Comparison of ENCODE assay signal across 18 cellular contexts in the genomic region with DNA sequence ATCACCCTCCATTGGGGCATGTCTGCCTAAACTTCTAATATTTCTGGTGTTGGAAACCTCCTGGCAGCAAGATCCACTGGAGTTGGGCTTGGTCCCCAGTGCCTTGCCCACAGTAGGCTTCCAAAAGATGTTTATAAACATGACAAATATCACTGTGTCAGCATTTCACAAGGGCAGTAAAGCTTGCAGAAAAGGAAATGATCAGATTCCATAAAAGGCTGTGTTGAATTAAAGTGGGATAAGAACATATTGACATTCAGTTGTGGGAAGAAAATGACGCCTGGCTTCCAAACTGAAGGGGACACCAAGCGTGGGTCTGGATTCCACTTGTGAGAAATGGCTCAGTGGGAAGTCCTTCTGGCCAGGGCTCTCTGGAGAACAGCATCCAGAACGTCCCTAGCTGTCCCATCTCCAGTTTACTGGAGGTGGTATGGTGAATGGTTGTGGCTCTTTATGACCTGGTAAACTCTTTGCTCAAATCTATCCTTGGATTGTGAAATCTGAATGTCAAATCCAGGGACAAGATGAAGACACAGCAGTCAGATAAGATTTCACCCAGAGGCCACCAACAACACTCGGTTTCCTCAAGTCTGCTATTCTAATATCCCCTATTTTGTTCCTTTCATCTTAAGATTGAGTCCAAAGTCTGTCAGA.
DNase-seq lines count a peak whose midpoint lies in the region; ATAC-seq, FAIRE-seq and TF ChIP-seq lines count a peak whose summit lies in the region.
"Had no signal": no experiment of that assay in that cellular context is flagged by ENCODE, and none has a peak within 500 bp of the region (broad histone marks: within the 10 kb centered on the region; RNA-seq: fewer than 3 reads in every experiment).

No MANE protein-coding gene starts in this region.

- no peaks in the 10 kb centered on the region for H3K9me3 Mint-ChIP-seq in naive thymus-derived CD4-positive, alpha-beta T cell
- H3K9me3 Mint-ChIP-seq: activated CD4-positive, alpha-beta memory T cell treated with anti-CD3 and anti-CD28 coated beads, Interleukin-2, amount 10 ng/mL, durations not matched to agents 7 days and 5 days; activated T-cell treated with anti-CD3 and anti-CD28 coated beads, Interleukin-2, amount 50 U/mL, for 4 hours had no signal

- no peak for ATAC-seq in HG03565 (IDR thresholded peaks at IDR 0.05; ENCODE audit: unreplicated experiment)
- ATAC-seq in naive thymus-derived CD4-positive, alpha-beta T cell = no peak
- no peak for ATAC-seq in HG02938 (IDR thresholded peaks at IDR 0.05; ENCODE audit: unreplicated experiment)
- ATAC-seq: activated T-cell treated with anti-CD3 and anti-CD28 coated beads, Interleukin-2, amount 50 U/mL, for 4 hours; foreskin keratinocyte; PC-3; stimulated activated effector memory CD8-positive, alpha-beta T cell treated with anti-CD3 and anti-CD28 coated beads, Interleukin-12 subunit alpha, Interleukin-12 subunit beta, amount 100 ng/mL, for 72 hours had no signal

- no peaks in the 10 kb centered on the region for H3K9me3 ChIP-seq in kidney (ENCODE audit: control insufficient read depth in 1 of 2, low read length in 2 of 2)
- H3K9me3 ChIP-seq in sigmoid colon = no peaks in the 10 kb centered on the region
- H3K9me3 ChIP-seq in naive thymus-derived CD4-positive, alpha-beta T cell (ENCODE audit: control insufficient read depth in 2 of 3, low read length in 3 of 3) = no peaks in the 10 kb centered on the region
- H3K9me3 ChIP-seq in tibial artery = no peaks in the 10 kb centered on the region

- no peaks in the 10 kb centered on the region for H3K27me3 Mint-ChIP-seq in naive thymus-derived CD4-positive, alpha-beta T cell
- H3K27me3 Mint-ChIP-seq: activated CD4-positive, alpha-beta memory T cell treated with anti-CD3 and anti-CD28 coated beads, Interleukin-2, amount 10 ng/mL, durations not matched to agents 7 days and 5 days had no signal

- POLR2A ChIA-PET in naive thymus-derived CD4-positive, alpha-beta T cell (lab: Charles Lee) = no interaction called here

- CTCF ChIA-PET in naive thymus-derived CD4-positive, alpha-beta T cell (lab: Charles Lee) = no interaction called here

- H3K9ac ChIP-seq in kidney (ENCODE audit: low read length in 2 of 2) = no peak overlapping the region

- intact Hi-C loops in kidney (cut with DNase I) = no loop called here
- intact Hi-C loops in sigmoid colon (cut with DNase I) = no loop called here
- intact Hi-C loops in naive thymus-derived CD4-positive, alpha-beta T cell (cut with micrococcal nuclease) = no loop called here
- intact Hi-C loops in tibial artery (cut with DNase I; ENCODE audit: low total_unique reads) = no loop called here

- H3K27me3 ChIP-seq in ACC112 (ENCODE audit: insufficient read depth, low read length) = no peaks in the 10 kb centered on the region
- H3K27me3 ChIP-seq in sigmoid colon = no peaks in the 10 kb centered on the region
- H3K27me3 ChIP-seq in naive thymus-derived CD4-positive, alpha-beta T cell (ENCODE audit: control insufficient read depth in 2 of 2, insufficient read depth in 2 of 2, low read length in 2 of 2) = no peaks in the 10 kb centered on the region
- H3K27me3 ChIP-seq in tibial artery = no peaks in the 10 kb centered on the region
- H3K27me3 ChIP-seq: cardiac muscle cell, foreskin keratinocyte had no signal

- H3K4me1 Mint-ChIP-seq in naive thymus-derived CD4-positive, alpha-beta T cell = peaks cover 0 to 11% (median 0%) of the 10 kb centered on the region in 7 donors
- H3K4me1 Mint-ChIP-seq: stimulated activated effector memory CD8-positive, alpha-beta T cell treated with anti-CD3 and anti-CD28 coated beads, Interleukin-12 subunit alpha, Interleukin-12 subunit beta, amount 100 ng/mL, for 72 hours had no signal

- TF ChIP-seq CTCF in kidney (IDR thresholded peaks at IDR 0.05; ENCODE audit: borderline replicate concordance, extremely low read depth, insufficient read depth) (no peak), sigmoid colon (IDR thresholded peaks at IDR 0.05) (no peak), tibial artery (IDR thresholded peaks at IDR 0.05) (no peak)

- TF ChIP-seq EP300 in sigmoid colon (IDR thresholded peaks at IDR 0.05) = no peak

- DNase-seq in kidney (no peak), sigmoid colon (no peak), tibial artery (no peak)
- no peak for DNase-seq in naive thymus-derived CD4-positive, alpha-beta T cell
- DNase-seq: activated CD4-positive, alpha-beta memory T cell treated with anti-CD3 and anti-CD28 coated beads, Interleukin-2, amount 10 ng/mL, durations not matched to agents 7 days and 5 days; activated naive CD8-positive, alpha-beta T cell treated with anti-CD3 and anti-CD28 coated beads for 36 hours; activated T-cell treated with anti-CD3 and anti-CD28 coated beads, Interleukin-2, amount 50 U/mL, for 4 hours; mesendoderm; NCI-H2029 treated with DMSO at 0.1 percent for 48 hours; NCI-H69; PC-3 had no signal

- H3K27ac ChIP-seq in ACC112 (ENCODE audit: low read depth, low read length) (peak overlapping the region; percentile 30; the same call in 1 of the 2 replicates), angular gyrus (ENCODE audit: low read depth, low read length) (peak overlapping the region; percentile 26), kidney (ENCODE audit: low read depth in 2 of 2, low read length in 2 of 2) (peak overlapping the region; percentile 40 to 84), sigmoid colon (peak overlapping the region; percentile 37 to 85 (median 58)), tibial artery (peak overlapping the region in 1 of 2 donors; percentile 49)
- no peak overlapping the region for H3K27ac ChIP-seq in naive thymus-derived CD4-positive, alpha-beta T cell (ENCODE audit: low read depth, low read length)
- H3K27ac ChIP-seq: cardiac muscle cell, foreskin keratinocyte had no signal

- no peak overlapping the region for H2AFZ ChIP-seq in ACC112 (ENCODE audit: low read length, unreplicated experiment)

- TF ChIP-seq POLR2A in sigmoid colon (IDR thresholded peaks at IDR 0.05) = no peak

- peaks cover 46% of the 10 kb centered on the region for H3K4me1 ChIP-seq in ACC112 (ENCODE audit: control insufficient read depth, insufficient read depth, low read length, unreplicated experiment)
- peaks cover 9 to 20% of the 10 kb centered on the region in 2 donors for H3K4me1 ChIP-seq in kidney (ENCODE audit: control insufficient read depth in 1 of 2, insufficient read depth in 1 of 2, low read depth in 1 of 2, low read length in 2 of 2)
- H3K4me1 ChIP-seq in sigmoid colon = peaks cover 0 to 42% (median 31%) of the 10 kb centered on the region in 4 donors
- no peaks in the 10 kb centered on the region for H3K4me1 ChIP-seq in naive thymus-derived CD4-positive, alpha-beta T cell (ENCODE audit: control insufficient read depth in 2 of 2, insufficient read depth in 2 of 2, low read length in 2 of 2)
- H3K4me1 ChIP-seq in tibial artery = peaks cover 0 to 54% (median 29%) of the 10 kb centered on the region in 4 donors

- 74 to 83% methylated on average over 4 of the region's 4 CpGs for WGBS in sigmoid colon, 2 donors

- no peaks in the 10 kb centered on the region for H3K36me3 Mint-ChIP-seq in naive thymus-derived CD4-positive, alpha-beta T cell
- H3K36me3 Mint-ChIP-seq: activated naive CD8-positive, alpha-beta T cell treated with anti-CD3 and anti-CD28 coated beads for 36 hours; stimulated activated effector memory CD8-positive, alpha-beta T cell treated with anti-CD3 and anti-CD28 coated beads, Interleukin-12 subunit alpha, Interleukin-12 subunit beta, amount 100 ng/mL, for 72 hours had no signal

- H3K36me3 ChIP-seq in ACC112 (ENCODE audit: insufficient read depth, low read length) (peaks cover 35% of the 10 kb centered on the region), kidney (ENCODE audit: control insufficient read depth in 1 of 2, insufficient read depth in 2 of 2, low read length in 2 of 2) (peaks cover 38 to 75% of the 10 kb centered on the region in 2 donors), sigmoid colon (peaks cover 0 to 61% (median 13%) of the 10 kb centered on the region in 4 donors), tibial artery (peaks cover 6 to 53% (median 26%) of the 10 kb centered on the region in 3 donors)
- no peaks in the 10 kb centered on the region for H3K36me3 ChIP-seq in naive thymus-derived CD4-positive, alpha-beta T cell (ENCODE audit: control insufficient read depth in 2 of 3, insufficient read depth in 3 of 3, low read length in 3 of 3)
- H3K36me3 ChIP-seq: cardiac muscle cell had no signal

- no peak overlapping the region for H3K4me3 ChIP-seq in ACC112 (ENCODE audit: low read depth, low read length)
- no peak overlapping the region for H3K4me3 ChIP-seq in kidney (ENCODE audit: low read length in 2 of 2)
- H3K4me3 ChIP-seq in sigmoid colon = no peak overlapping the region
- H3K4me3 ChIP-seq in naive thymus-derived CD4-positive, alpha-beta T cell (ENCODE audit: low read length) = no peak overlapping the region
- H3K4me3 ChIP-seq in tibial artery = no peak overlapping the region
- H3K4me3 ChIP-seq: cardiac muscle cell had no signal

- no peak for FAIRE-seq in kidney (lab: Jason Lieb, UNC)

- no peak overlapping the region for H3K4me3 Mint-ChIP-seq in naive thymus-derived CD4-positive, alpha-beta T cell
- H3K4me3 Mint-ChIP-seq: activated CD4-positive, alpha-beta memory T cell treated with anti-CD3 and anti-CD28 coated beads, Interleukin-2, amount 10 ng/mL, durations not matched to agents 7 days and 5 days; activated naive CD8-positive, alpha-beta T cell treated with anti-CD3 and anti-CD28 coated beads for 36 hours; activated T-cell treated with anti-CD3 and anti-CD28 coated beads, Interleukin-2, amount 50 U/mL, for 4 hours; stimulated activated effector memory CD8-positive, alpha-beta T cell treated with anti-CD3 and anti-CD28 coated beads, Interleukin-12 subunit alpha, Interleukin-12 subunit beta, amount 100 ng/mL, for 72 hours had no signal

- no peak overlapping the region for H3K27ac Mint-ChIP-seq in naive thymus-derived CD4-positive, alpha-beta T cell
- H3K27ac Mint-ChIP-seq: activated CD4-positive, alpha-beta memory T cell treated with anti-CD3 and anti-CD28 coated beads, Interleukin-2, amount 10 ng/mL, durations not matched to agents 7 days and 5 days; activated naive CD8-positive, alpha-beta T cell treated with anti-CD3 and anti-CD28 coated beads for 36 hours; stimulated activated effector memory CD8-positive, alpha-beta T cell treated with anti-CD3 and anti-CD28 coated beads, Interleukin-12 subunit alpha, Interleukin-12 subunit beta, amount 100 ng/mL, for 72 hours had no signal

- H3K79me2 ChIP-seq in ACC112 (ENCODE audit: control insufficient read depth, insufficient read depth, low read length, unreplicated experiment) = no peaks in the 10 kb centered on the region
